ENCODE assay signal across 11 cellular contexts in the genomic region with DNA sequence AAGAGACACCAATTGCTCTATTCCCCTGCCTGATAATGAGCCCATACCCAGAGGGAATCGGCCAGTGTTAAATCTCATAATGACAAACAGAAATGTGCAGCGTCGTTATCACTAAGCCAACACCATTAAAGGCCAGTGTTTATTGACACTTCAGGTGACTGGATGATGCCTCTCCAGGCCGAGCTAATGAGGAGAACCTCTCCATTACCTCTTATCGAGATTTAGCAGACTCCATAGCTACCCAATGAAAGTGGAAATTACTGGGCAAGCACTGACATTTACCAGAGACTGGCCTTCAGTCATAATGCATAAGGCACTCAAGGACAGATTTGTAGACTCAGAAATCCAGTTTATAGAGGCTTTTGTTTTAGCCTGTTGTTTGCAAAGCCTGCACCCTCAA.
"Had no signal": no experiment of that assay in that cellular context is flagged by ENCODE, and none has a peak within 500 bp of the region (broad histone marks: within the 10 kb centered on the region; RNA-seq: fewer than 3 reads in every experiment).

No MANE protein-coding gene starts in this region.

- DNase-seq: activated CD4-positive, alpha-beta T cell treated with anti-CD3 and anti-CD28 coated beads, Interleukin-2, amount 50 U/mL, for 4 hours; activated effector memory CD4-positive, alpha-beta T cell treated with Interleukin-2 at 50 U/mL for 16 hours; activated T-cell treated with anti-CD3 and anti-CD28 coated beads, Interleukin-2, amount 50 U/mL, for 24 hours; cortex of kidney; effector CD8-positive, alpha-beta T cell; heart left ventricle; mammary epithelial cell; naive thymus-derived CD4-positive, alpha-beta T cell; substantia nigra; upper lobe of left lung had no signal

- ATAC-seq: heart left ventricle; naive thymus-derived CD4-positive, alpha-beta T cell; stimulated activated memory B cell treated with anti-CD40 and anti-IgM and Interleukin-4, amounts not matched to agents 10 μg/mL and 1 μg/mL and 100 μg/mL, for 72 hours had no signal
